8 cellular contexts compared by ENCODE assay signal in the genomic region with DNA sequence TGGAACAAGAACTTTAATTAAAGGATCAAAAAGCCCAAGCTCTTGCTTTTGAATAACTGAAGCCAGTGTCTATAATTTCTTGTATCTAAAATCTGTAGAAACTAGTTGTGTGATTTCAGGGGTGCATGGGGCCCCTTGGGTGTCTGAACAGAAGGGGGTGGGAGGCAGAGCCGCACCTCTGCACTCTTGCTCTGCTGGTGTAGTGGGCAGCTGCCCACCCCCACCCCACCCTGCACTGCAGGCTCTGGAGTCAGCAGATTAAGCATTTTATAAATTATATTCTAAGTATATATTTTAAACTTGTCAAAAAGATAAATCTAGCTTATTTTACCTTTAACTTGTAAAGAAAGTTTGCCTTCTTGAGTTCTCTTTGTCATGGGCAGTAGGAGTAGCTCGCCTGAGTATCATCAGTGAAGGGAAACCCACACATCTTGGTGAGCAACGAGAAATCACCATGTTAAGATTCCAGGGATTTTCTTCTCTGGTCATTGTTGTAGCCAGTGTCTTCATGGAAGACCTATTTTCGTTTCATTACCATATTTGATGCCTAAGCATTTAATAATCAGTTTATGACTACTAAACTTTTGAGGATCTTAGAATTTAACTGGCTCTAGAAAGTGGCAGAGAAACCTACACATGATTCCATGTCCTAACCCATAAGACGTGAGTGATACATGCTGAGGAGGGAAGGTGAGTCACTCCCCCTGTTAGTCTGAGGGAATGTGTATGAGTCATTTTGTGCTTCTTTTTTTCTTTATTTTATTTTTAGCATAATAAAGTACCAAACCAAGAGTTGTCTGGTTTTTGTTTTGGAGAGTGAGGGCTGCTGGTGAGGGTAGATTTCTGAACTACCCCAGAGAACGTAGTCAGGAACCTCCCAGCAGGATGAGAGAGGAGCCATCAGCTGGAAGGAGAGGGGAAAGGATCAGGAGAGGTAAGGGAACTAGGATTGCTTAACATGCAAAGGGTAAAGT. TPM values are rescaled to one million over a fixed set of nuclear protein-coding genes. Genes with fewer than 3 reads are reported as not detected.
DNase-seq lines count a peak whose midpoint lies in the region; ATAC-seq, FAIRE-seq and TF ChIP-seq lines count a peak whose summit lies in the region.

No MANE protein-coding gene starts in this region.

- no peak overlapping the region for H3K23ac ChIP-seq in trophoblast cell (ENCODE audit: low read length)

- H3K27ac Mint-ChIP-seq in astrocyte (ENCODE audit: unreplicated experiment) = peak overlapping the region; percentile 90

- peak overlapping the region; percentile 81 for H2BK12ac ChIP-seq in trophoblast cell (ENCODE audit: low read length)

- peak; percentile 32 for FAIRE-seq in astrocyte (lab: Jason Lieb, UNC)

- H2BK120ac ChIP-seq in trophoblast cell (ENCODE audit: insufficient read depth, low read length, poor library complexity) = peak overlapping the region; percentile 84

- peaks cover 27% of the 10 kb centered on the region for H3K4me1 ChIP-seq in astrocyte (ENCODE audit: insufficient read depth, low read length)
- H3K4me1 ChIP-seq in trophoblast cell (ENCODE audit: control insufficient read depth in 1 of 2, insufficient read depth in 2 of 2, low read length in 2 of 2) = peaks cover 5 to 11% of the 10 kb centered on the region in 2 experiments

- H3K9me3 ChIP-seq in astrocyte (ENCODE audit: insufficient read depth, low read depth, low read length) = no peaks in the 10 kb centered on the region
- H3K9me3 ChIP-seq in trophoblast cell (ENCODE audit: insufficient read depth, low read depth, low read length) = no peaks in the 10 kb centered on the region

- H3K9me3 Mint-ChIP-seq in astrocyte (ENCODE audit: unreplicated experiment) = no peaks in the 10 kb centered on the region

- WGBS in trophoblast cell (ENCODE audit: extremely low coverage, insufficient coverage, insufficient read length) = no CpG with 5 or more reads among the region's 6 CpGs

- H3K18ac ChIP-seq in trophoblast cell (ENCODE audit: low read length) = no peak overlapping the region

- peak overlapping the region; percentile 71 for H3K27ac ChIP-seq in astrocyte (ENCODE audit: low read depth, low read length)
- peak overlapping the region; percentile 71 for H3K27ac ChIP-seq in trophoblast cell (ENCODE audit: low read depth, low read length)

- intact Hi-C loops in cardiac septum (cut with DNase I) = loop anchor here (10.0 kb wide), 1 partner anchor 125 kb away; a partner anchor contains a TSS

- H3K4ac ChIP-seq in trophoblast cell (ENCODE audit: low read depth, low read length) = no peak overlapping the region

- no peak for TF ChIP-seq CTCF in astrocyte (IDR thresholded peaks at IDR 0.05; ENCODE audit: insufficient read depth, low read depth, low read length)

- peaks cover 30% of the 10 kb centered on the region for H3K4me1 Mint-ChIP-seq in astrocyte (ENCODE audit: low read depth, unreplicated experiment)

- no peaks in the 10 kb centered on the region for H3K27me3 ChIP-seq in astrocyte (ENCODE audit: insufficient read depth, low read length)
- no peaks in the 10 kb centered on the region for H3K27me3 ChIP-seq in trophoblast cell (ENCODE audit: insufficient read depth, low read length)

- H3K79me2 ChIP-seq in astrocyte (ENCODE audit: insufficient read depth, low read length) = no peaks in the 10 kb centered on the region
- H3K79me2 ChIP-seq in trophoblast cell (ENCODE audit: control insufficient read depth, insufficient read depth, low read length, poor library complexity) = no peaks in the 10 kb centered on the region

- no peak overlapping the region for H2AK5ac ChIP-seq in trophoblast cell (ENCODE audit: low read length)

- H3K36me3 ChIP-seq in astrocyte (ENCODE audit: insufficient read depth, low read length) (no peaks in the 10 kb centered on the region), trophoblast cell (ENCODE audit: control insufficient read depth in 1 of 2, insufficient read depth in 2 of 2, low read length in 2 of 2) (no peaks in the 10 kb centered on the region)

- H2AFZ ChIP-seq in astrocyte (ENCODE audit: low read depth, low read length) (peak overlapping the region; percentile 35), trophoblast cell (ENCODE audit: insufficient read depth, low read length, poor library complexity) (no peak overlapping the region)

- peak; percentile 85 for DNase-seq in GM03348 (ENCODE audit: low spot score)
- DNase-seq in LHCN-M2 (ENCODE audit: low read depth) = peak; percentile 93
- peak; percentile 94 for DNase-seq in astrocyte (ENCODE audit: low read depth)
- DNase-seq in trophoblast cell = peak; percentile 40 to 71
- DNase-seq in NCI-H345 (lab: John Stamatoyannopoulos, UW) = no peak
- DNase-seq in cardiac septum (ENCODE audit: low spot score) = no peak
- no peak for DNase-seq in SHP77 (lab: John Stamatoyannopoulos, UW)

- no peak overlapping the region for H4K8ac ChIP-seq in trophoblast cell (ENCODE audit: low read depth, low read length)

- H4K12ac ChIP-seq in trophoblast cell (ENCODE audit: low read depth, low read length) = no peak overlapping the region

- peak overlapping the region; percentile 79 for H4K91ac ChIP-seq in trophoblast cell (ENCODE audit: low read depth, low read length)

- ATAC-seq in GM21619 (IDR thresholded peaks at IDR 0.05; ENCODE audit: unreplicated experiment) = peak; percentile 68

- no peak overlapping the region for H3K14ac ChIP-seq in trophoblast cell (ENCODE audit: low read length)

- no peaks in the 10 kb centered on the region for H4K20me1 ChIP-seq in astrocyte (ENCODE audit: insufficient read depth, low read length)

- H3K4me2 ChIP-seq in astrocyte (ENCODE audit: low read length) = peak overlapping the region; percentile 78
- peak overlapping the region; percentile 16 for H3K4me2 ChIP-seq in trophoblast cell (ENCODE audit: low read length)

- H3K4me3 ChIP-seq in astrocyte (ENCODE audit: insufficient read depth, low read depth, low read length) (peak overlapping the region; percentile 22), trophoblast cell (ENCODE audit: low read depth, low read length) (no peak overlapping the region)

- H3K27me3 Mint-ChIP-seq in astrocyte (ENCODE audit: low read depth, unreplicated experiment) = peaks cover 5% of the 10 kb centered on the region

- peaks cover 4% of the 10 kb centered on the region for H3K36me3 Mint-ChIP-seq in astrocyte (ENCODE audit: low read depth, unreplicated experiment)

- peak overlapping the region; percentile 42 for H3K9ac ChIP-seq in astrocyte (ENCODE audit: low read length)
- no peak overlapping the region for H3K9ac ChIP-seq in trophoblast cell (ENCODE audit: low read length)

- peaks cover 7% of the 10 kb centered on the region for H3K79me1 ChIP-seq in trophoblast cell (ENCODE audit: low read length)

- H2BK5ac ChIP-seq in trophoblast cell (ENCODE audit: low read depth, low read length, poor library complexity) = no peak overlapping the region

- H3K4me3 Mint-ChIP-seq in astrocyte (ENCODE audit: unreplicated experiment) = peak overlapping the region; percentile 43

RNA-seq across cellular contexts. Expression of a gene that starts 7.7 kb away (rescaled TPM):
- total RNA-seq in LHCN-M2 (2014; rRNA removed) = not detected in 2 replicates
- polyA plus RNA-seq in LHCN-M2 (2012) = 0.84 TPM
- total RNA-seq in astrocyte = not detected in 2 replicates
- 0.05 TPM in 1 of 2 replicates, not detected in the other for polyA plus RNA-seq in trophoblast cell (2013)
- not detected for total RNA-seq in cardiac septum

RNA-seq across cellular contexts. Expression of a gene that starts 35.7 kb away (rescaled TPM):
- total RNA-seq in LHCN-M2 (2014; rRNA removed) = 626 and 751 TPM in 2 replicates
- polyA plus RNA-seq in LHCN-M2 (2012) = 284 TPM
- total RNA-seq in astrocyte = 177 and 200 TPM in 2 replicates
- polyA plus RNA-seq in trophoblast cell (2013) = 521 and 556 TPM in 2 replicates
- total RNA-seq in cardiac septum = 153 TPM

Comparison
In these comparisons a context has a peak if more than half of its experiments do, and no peak if none do; other contexts are left out.
1. DNase-seq: peak in GM03348 (single experiment), LHCN-M2 (single experiment), astrocyte (single experiment) and trophoblast cell (2 of 2); none in NCI-H345 (single experiment), cardiac septum (single experiment) and SHP77 (0 of 2).